Comparison of ENCODE assay signal across 15 cellular contexts in the genomic region with DNA sequence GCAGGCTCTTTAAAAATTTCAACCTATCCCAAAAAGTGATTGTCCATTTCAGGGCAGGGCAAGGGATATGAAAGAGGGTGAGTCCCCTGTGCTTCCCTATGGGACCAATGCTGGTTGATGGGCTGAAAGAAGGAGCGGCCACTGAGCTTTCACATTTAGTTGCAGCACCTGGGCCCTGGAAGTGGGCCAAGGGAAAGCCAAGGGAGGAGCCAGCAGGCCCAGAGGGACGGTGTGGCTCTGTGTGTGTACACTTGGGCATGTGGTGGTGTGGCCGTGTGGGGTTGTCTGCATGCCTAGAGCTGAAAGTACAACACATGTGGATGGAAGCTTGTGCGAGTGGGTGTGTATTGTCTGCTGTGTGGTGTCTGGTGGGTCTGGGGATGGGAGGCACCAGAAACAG. TPM values are rescaled to one million over a fixed set of nuclear protein-coding genes. Genes with fewer than 3 reads are reported as not detected.
A peak's percentile ranks its signal among the peaks of the same experiment; 100 is the strongest.
DNase-seq lines count a peak whose midpoint lies in the region; ATAC-seq and TF ChIP-seq lines count a peak whose summit lies in the region.
"Had no signal": no experiment of that assay in that cellular context is flagged by ENCODE, and none has a peak within 500 bp of the region (broad histone marks: within the 10 kb centered on the region; RNA-seq: fewer than 3 reads in every experiment).

No MANE protein-coding gene starts in this region.

- peak overlapping the region; percentile 49 for H3K27ac Mint-ChIP-seq in activated CD4-positive, alpha-beta T cell treated with anti-CD3 and anti-CD28 coated beads, Interleukin-2, amount 10 ng/mL, durations not matched to agents 24 days and 14 days
- H3K27ac Mint-ChIP-seq in activated CD4-positive, alpha-beta T cell treated with anti-CD3 and anti-CD28 coated beads, Interleukin-2, amount 10 ng/mL, durations not matched to agents 7 days and 5 days: no peak overlapping the region
- H3K27ac Mint-ChIP-seq: activated naive CD4-positive, alpha-beta T cell treated with anti-CD3 and anti-CD28 coated beads, Interleukin-2, amount 50 U/mL, for 24 hours had no signal

- ATAC-seq in mucosa of descending colon (peak; percentile 90), GM21723 (IDR thresholded peaks at IDR 0.05; ENCODE audit: unreplicated experiment) (no peak)
- ATAC-seq: naive thymus-derived CD4-positive, alpha-beta T cell had no signal

- POLR2A ChIA-PET in activated CD4-positive, alpha-beta T cell treated with anti-CD3 and anti-CD28 coated beads, Interleukin-2, amount 10 ng/mL, durations not matched to agents 7 days and 5 days (lab: Charles Lee): interaction anchor here (0.8 kb wide), 1 partner anchor 10 kb away, joined by 4 read pairs; no protein-coding TSS in a partner anchor

- in situ Hi-C loops in G401 (cut with HindIII; ENCODE audit: low sequenced_read_pairs): no loop called here

- no peaks in the 10 kb centered on the region for H3K27me3 Mint-ChIP-seq in activated CD4-positive, alpha-beta T cell treated with anti-CD3 and anti-CD28 coated beads, Interleukin-2, amount 10 ng/mL, durations not matched to agents 24 days and 14 days
- no peaks in the 10 kb centered on the region for H3K27me3 Mint-ChIP-seq in activated CD4-positive, alpha-beta T cell treated with anti-CD3 and anti-CD28 coated beads, Interleukin-2, amount 10 ng/mL, durations not matched to agents 7 days and 5 days
- H3K27me3 Mint-ChIP-seq: activated naive CD4-positive, alpha-beta T cell treated with anti-CD3 and anti-CD28 coated beads, Interleukin-2, amount 50 U/mL, for 24 hours; naive thymus-derived CD4-positive, alpha-beta T cell had no signal

- no peak overlapping the region for H3K4me3 ChIP-seq in mucosa of descending colon
- H3K4me3 ChIP-seq: heart right ventricle had no signal

- no peak overlapping the region for H3K4me3 Mint-ChIP-seq in activated CD4-positive, alpha-beta T cell treated with anti-CD3 and anti-CD28 coated beads, Interleukin-2, amount 10 ng/mL, durations not matched to agents 24 days and 14 days
- H3K4me3 Mint-ChIP-seq in activated CD4-positive, alpha-beta T cell treated with anti-CD3 and anti-CD28 coated beads, Interleukin-2, amount 10 ng/mL, durations not matched to agents 7 days and 5 days: no peak overlapping the region
- H3K4me3 Mint-ChIP-seq: activated naive CD4-positive, alpha-beta T cell treated with anti-CD3 and anti-CD28 coated beads, Interleukin-2, amount 50 U/mL, for 24 hours; naive thymus-derived CD4-positive, alpha-beta T cell had no signal

- intact Hi-C loops in activated CD4-positive, alpha-beta T cell treated with anti-CD3 and anti-CD28 coated beads, Interleukin-2, amount 10 ng/mL, durations not matched to agents 24 days and 14 days (cut with micrococcal nuclease): no loop called here
- intact Hi-C loops in mucosa of descending colon (cut with DNase I, micrococcal nuclease): no loop called here

- no peaks in the 10 kb centered on the region for H3K9me3 ChIP-seq in mucosa of descending colon
- H3K9me3 ChIP-seq: heart right ventricle had no signal

- peaks cover 73% of the 10 kb centered on the region for H3K36me3 Mint-ChIP-seq in activated CD4-positive, alpha-beta T cell treated with anti-CD3 and anti-CD28 coated beads, Interleukin-2, amount 10 ng/mL, durations not matched to agents 24 days and 14 days (ENCODE audit: low read depth)
- peaks cover 84% of the 10 kb centered on the region for H3K36me3 Mint-ChIP-seq in activated CD4-positive, alpha-beta T cell treated with anti-CD3 and anti-CD28 coated beads, Interleukin-2, amount 10 ng/mL, durations not matched to agents 7 days and 5 days (ENCODE audit: low read depth)

- no peaks in the 10 kb centered on the region for H3K4me1 ChIP-seq in mucosa of descending colon (ENCODE audit: low read depth)

- H3K9me3 Mint-ChIP-seq in activated CD4-positive, alpha-beta T cell treated with anti-CD3 and anti-CD28 coated beads, Interleukin-2, amount 10 ng/mL, durations not matched to agents 24 days and 14 days: no peaks in the 10 kb centered on the region
- no peaks in the 10 kb centered on the region for H3K9me3 Mint-ChIP-seq in activated CD4-positive, alpha-beta T cell treated with anti-CD3 and anti-CD28 coated beads, Interleukin-2, amount 10 ng/mL, durations not matched to agents 7 days and 5 days
- H3K9me3 Mint-ChIP-seq: activated naive CD4-positive, alpha-beta T cell treated with anti-CD3 and anti-CD28 coated beads, Interleukin-2, amount 50 U/mL, for 24 hours; naive thymus-derived CD4-positive, alpha-beta T cell had no signal

- H3K4me1 Mint-ChIP-seq in activated CD4-positive, alpha-beta T cell treated with anti-CD3 and anti-CD28 coated beads, Interleukin-2, amount 10 ng/mL, durations not matched to agents 24 days and 14 days: peaks cover 6% of the 10 kb centered on the region
- H3K4me1 Mint-ChIP-seq in activated CD4-positive, alpha-beta T cell treated with anti-CD3 and anti-CD28 coated beads, Interleukin-2, amount 10 ng/mL, durations not matched to agents 7 days and 5 days: peaks cover 19% of the 10 kb centered on the region
- H3K4me1 Mint-ChIP-seq: activated naive CD4-positive, alpha-beta T cell treated with anti-CD3 and anti-CD28 coated beads, Interleukin-2, amount 50 U/mL, for 24 hours had no signal

- CTCF ChIA-PET in activated CD4-positive, alpha-beta T cell treated with anti-CD3 and anti-CD28 coated beads, Interleukin-2, amount 10 ng/mL, durations not matched to agents 7 days and 5 days (lab: Charles Lee): interaction anchor here (1.6 to 1.7 kb wide), 2 partner anchors 10 to 14 kb away, joined by 3 to 7 read pairs; no protein-coding TSS in a partner anchor

- H3K36me3 ChIP-seq in mucosa of descending colon (ENCODE audit: low read depth): no peaks in the 10 kb centered on the region

- no peak for TF ChIP-seq CTCF in mucosa of descending colon (IDR thresholded peaks at IDR 0.05)

- DNase-seq in activated CD4-positive, alpha-beta T cell treated with anti-CD3 and anti-CD28 coated beads, Interleukin-2, amount 10 ng/mL, durations not matched to agents 24 days and 14 days: no peak
- DNase-seq in activated CD4-positive, alpha-beta T cell treated with anti-CD3 and anti-CD28 coated beads, Interleukin-2, amount 10 ng/mL, durations not matched to agents 7 days and 5 days: no peak
- DNase-seq in G401 (ENCODE audit: low spot score): peak; percentile 50
- peak; percentile 54 to 82 for DNase-seq in SHP77 (lab: John Stamatoyannopoulos, UW)
- DNase-seq in mucosa of descending colon: peak; percentile 76 to 83 (median 81)
- no peak for DNase-seq in NCI-H1105 treated with DMSO at 0.1 percent for 48 hours (lab: John Stamatoyannopoulos, UW)
- no peak for DNase-seq in effector CD4-positive, alpha-beta T cell
- DNase-seq: activated CD4-positive, alpha-beta T cell treated with anti-CD3 and anti-CD28 coated beads, Interleukin-2, amount 50 U/mL, for 1 hour; central memory CD4-positive, alpha-beta T cell; DMS79 treated with DMSO at 0.1 percent for 48 hours; heart right ventricle; naive thymus-derived CD4-positive, alpha-beta T cell; NCI-H2227 treated with DMSO at 0.1 percent for 48 hours had no signal

RNA-seq across cellular contexts. Expression of gene PSMD5, which starts 14.0 kb away (rescaled TPM):
- total RNA-seq in activated CD4-positive, alpha-beta T cell treated with anti-CD3 and anti-CD28 coated beads, Interleukin-2, amount 10 ng/mL, durations not matched to agents 24 days and 14 days: 58.1 and 63.7 TPM in 2 replicates
- 10 to 100 TPM; 35.3 to 50.9 TPM for total RNA-seq in activated CD4-positive, alpha-beta T cell treated with anti-CD3 and anti-CD28 coated beads, Interleukin-2, amount 10 ng/mL, durations not matched to agents 7 days and 5 days
- total RNA-seq in G401 (2014; rRNA removed; shearing (Covaris generic)): 21.5 and 27.9 TPM in 2 replicates
- total RNA-seq in mucosa of descending colon: 10 to 100 TPM; 30.1 to 46.9 (median 32.3) TPM

RNA-seq across cellular contexts. Expression of gene PHF19, which starts 20.3 kb away (rescaled TPM):
- 132 and 144 TPM in 2 replicates for total RNA-seq in activated CD4-positive, alpha-beta T cell treated with anti-CD3 and anti-CD28 coated beads, Interleukin-2, amount 10 ng/mL, durations not matched to agents 24 days and 14 days
- total RNA-seq in activated CD4-positive, alpha-beta T cell treated with anti-CD3 and anti-CD28 coated beads, Interleukin-2, amount 10 ng/mL, durations not matched to agents 7 days and 5 days: 100 to 1,000 TPM; 331 to 351 TPM
- total RNA-seq in G401 (2014; rRNA removed; shearing (Covaris generic)): 60.2 and 66.5 TPM in 2 replicates
- 10 to 100 TPM in 2 of 3 donors, 1 to 10 TPM in 1; 9.8 to 33.6 (median 26.6) TPM for total RNA-seq in mucosa of descending colon

Comparison
In these comparisons a context has a peak if more than half of its experiments do, and no peak if none do; other contexts are left out.
1. DNase-seq: peak in G401 (single experiment), SHP77 (2 of 2) and mucosa of descending colon (3 of 3); none in activated CD4-positive, alpha-beta T cell treated with anti-CD3 and anti-CD28 coated beads, Interleukin-2, amount 10 ng/mL, durations not matched to agents 24 days and 14 days (single experiment), activated CD4-positive, alpha-beta T cell treated with anti-CD3 and anti-CD28 coated beads, Interleukin-2, amount 10 ng/mL, durations not matched to agents 7 days and 5 days (single experiment), NCI-H1105 treated with DMSO at 0.1 percent for 48 hours (single experiment) and effector CD4-positive, alpha-beta T cell (single experiment).